Comparison of ENCODE assay signal across 8 cellular contexts in genomic region chr12:52582971-52583456, GRCh38. TPM values are rescaled to one million over a fixed set of nuclear protein-coding genes. Genes with fewer than 3 reads are reported as not detected.
DNase-seq lines count a peak whose midpoint lies in the region; TF ChIP-seq lines count a peak whose summit lies in the region.

No MANE protein-coding gene starts in this region.

- H3K4me3 Mint-ChIP-seq in Calu3 (ENCODE audit: low read depth, unreplicated experiment): no peak overlapping the region
- no peak overlapping the region for H3K4me3 Mint-ChIP-seq in nephron progenitor cell

- DNase-seq in Calu3 (peak; percentile 58), HuH-7 (ENCODE audit: low spot score) (peak; percentile 82), OCI-M1 (lab: John Stamatoyannopoulos, UW) (peak; percentile 82), activated T-helper 1 cell treated with Interleukin-2 at 50 U/mL for 16 hours (ENCODE audit: low read depth) (peak; percentile 30), fibroblast of pulmonary artery (ENCODE audit: low read depth) (peak; percentile 72), nephron progenitor cell (peak; percentile 74), stromal cell of bone marrow (ENCODE audit: low read depth) (peak; percentile 36), OCI-M2 (lab: John Stamatoyannopoulos, UW; ENCODE audit: unreplicated experiment) (no peak)

- intact Hi-C loops in Calu3 (cut with micrococcal nuclease; ENCODE audit: unreplicated experiment): loop anchor here (2.0 to 10.0 kb wide), 3 partner anchors 208 to 438 kb away; no protein-coding TSS in a partner anchor

- no peaks in the 10 kb centered on the region for H3K9me3 Mint-ChIP-seq in Calu3 (ENCODE audit: low read depth, unreplicated experiment)
- no peaks in the 10 kb centered on the region for H3K9me3 Mint-ChIP-seq in nephron progenitor cell

- no peak overlapping the region for H3K4me3 ChIP-seq in fibroblast of pulmonary artery (replicated peaks; ENCODE audit: low read depth, low read length)

- CTCF ChIA-PET in Calu3 (lab: Charles Lee): interaction anchor here (0.9 to 1.8 kb wide), 2 partner anchors 50 to 297 kb away, joined by 3 to 11 read pairs; no protein-coding TSS in a partner anchor

- peak; percentile 53 for TF ChIP-seq CTCF in Calu3 (IDR thresholded peaks at IDR 0.05; ENCODE audit: unreplicated experiment)
- TF ChIP-seq CTCF in fibroblast of pulmonary artery (IDR thresholded peaks at IDR 0.05; ENCODE audit: low read length, missing control alignments): peak; percentile 86
- TF ChIP-seq CTCF in nephron progenitor cell (IDR thresholded peaks at IDR 0.05): peak; percentile 63

- peaks cover 48% of the 10 kb centered on the region for H3K27me3 Mint-ChIP-seq in Calu3 (ENCODE audit: unreplicated experiment)
- H3K27me3 Mint-ChIP-seq in nephron progenitor cell (ENCODE audit: low read depth, poor library complexity): peaks cover 15% of the 10 kb centered on the region

- H3K36me3 Mint-ChIP-seq in Calu3 (ENCODE audit: insufficient read depth, unreplicated experiment): no peaks in the 10 kb centered on the region
- H3K36me3 Mint-ChIP-seq in nephron progenitor cell (ENCODE audit: low read depth): no peaks in the 10 kb centered on the region

- BruUV-seq in Calu3 (replicated peaks; lab: Mats Ljungman, UMichigan): no TSS peak

- H3K4me1 Mint-ChIP-seq in Calu3 (ENCODE audit: low read depth, unreplicated experiment) (peaks cover 10% of the 10 kb centered on the region), nephron progenitor cell (peaks cover 40% of the 10 kb centered on the region)

- H3K27ac Mint-ChIP-seq in Calu3 (ENCODE audit: unreplicated experiment): no peak overlapping the region
- H3K27ac Mint-ChIP-seq in nephron progenitor cell: no peak overlapping the region

RNA-seq across cellular contexts. Expression of gene KRT74, which starts 9.4 kb away (rescaled TPM):
- not detected in 2 replicates for total RNA-seq in Calu3 (2022)

RNA-seq across cellular contexts. Expression of gene KRT72, which starts 18.2 kb away (rescaled TPM):
- total RNA-seq in Calu3 (2022): not detected in 2 replicates

RNA-seq across cellular contexts. Expression of gene KRT71, which starts 30.1 kb away (rescaled TPM):
- total RNA-seq in Calu3 (2022): not detected in 2 replicates

RNA-seq across cellular contexts. Expression of gene KRT73, which starts 35.3 kb away (rescaled TPM):
- total RNA-seq in Calu3 (2022): not detected in 2 replicates
